17 cellular contexts compared by ENCODE assay signal in genomic region chr3:37031115-37031682, GRCh38. TPM values are rescaled to one million over a fixed set of nuclear protein-coding genes. Genes with fewer than 3 reads are reported as not detected.
DNase-seq lines count a peak whose midpoint lies in the region; ATAC-seq and TF ChIP-seq lines count a peak whose summit lies in the region.
"Had no signal": no experiment of that assay in that cellular context is flagged by ENCODE, and none has a peak within 500 bp of the region (broad histone marks: within the 10 kb centered on the region; RNA-seq: fewer than 3 reads in every experiment).

No MANE protein-coding gene starts in this region.

- H3K27ac Mint-ChIP-seq in nephron progenitor cell, result peak overlapping the region; percentile 66
- H3K27ac Mint-ChIP-seq: activated CD4-positive, alpha-beta memory T cell treated with anti-CD3 and anti-CD28 coated beads for 36 hours had no signal

- peak overlapping the region; percentile 64 to 74 for H3K27ac ChIP-seq in ascending aorta
- peak overlapping the region in 3 of 4 donors; percentile 47 to 71 (median 52) for H3K27ac ChIP-seq in gastroesophageal sphincter
- peak overlapping the region in 3 of 4 donors; percentile 26 to 54 (median 44) for H3K27ac ChIP-seq in transverse colon
- H3K27ac ChIP-seq: pancreas, VCaP had no signal

- peak; percentile 39 for ATAC-seq in gastroesophageal sphincter
- ATAC-seq in HG02642 (IDR thresholded peaks at IDR 0.05; ENCODE audit: poor library complexity, unreplicated experiment), result no peak
- ATAC-seq: T-helper 17 cell had no signal

- H3K4me3 ChIP-seq in ascending aorta, result no peak overlapping the region
- no peak overlapping the region for H3K4me3 ChIP-seq in gastroesophageal sphincter
- no peak overlapping the region for H3K4me3 ChIP-seq in transverse colon
- H3K4me3 ChIP-seq: lung, pancreas, spleen had no signal

- H3K27me3 Mint-ChIP-seq in nephron progenitor cell (ENCODE audit: low read depth, poor library complexity), result no peaks in the 10 kb centered on the region
- H3K27me3 Mint-ChIP-seq: activated CD4-positive, alpha-beta memory T cell treated with anti-CD3 and anti-CD28 coated beads for 36 hours; naive B cell; T-helper 17 cell had no signal

- WGBS in gastroesophageal sphincter (ENCODE audit: low coverage in 1 of 2), 2 donors, result 56 to 63% methylated on average over 6 to 7 of the region's 7 CpGs
- 85 to 89% methylated on average over 2 to 7 of the region's 7 CpGs for WGBS in transverse colon (ENCODE audit: low coverage in 1 of 2), 2 donors

- H3K4me3 Mint-ChIP-seq in nephron progenitor cell, result no peak overlapping the region
- H3K4me3 Mint-ChIP-seq: activated CD4-positive, alpha-beta memory T cell treated with anti-CD3 and anti-CD28 coated beads for 36 hours; naive B cell; T-helper 17 cell had no signal

- in situ Hi-C loops in transverse colon (cut with MboI; ENCODE audit: low pct_ligation_motif_present in 1 of 4, low pct_unique_long_range_greater_than_20kb in 1 of 4, low sequenced_read_pairs in 3 of 4), result loop anchor here in 2 of 4 donors (25.0 kb wide), 1 partner anchor 181 kb away; no protein-coding TSS in a partner anchor

- intact Hi-C loops in ascending aorta (cut with DNase I), result loop anchor here (2.0 kb wide), 1 partner anchor 24 kb away; no protein-coding TSS in a partner anchor
- intact Hi-C loops in transverse colon (cut with DNase I; ENCODE audit: low total_unique reads), result no loop called here

- H3K4me1 ChIP-seq in ascending aorta, result peaks cover 9 to 27% of the 10 kb centered on the region in 2 donors
- peaks cover 0 to 46% (median 0%) of the 10 kb centered on the region in 3 donors for H3K4me1 ChIP-seq in gastroesophageal sphincter
- H3K4me1 ChIP-seq in transverse colon, result no peaks in the 10 kb centered on the region
- H3K4me1 ChIP-seq: pancreas had no signal

- no peak for DNase-seq in ascending aorta (ENCODE audit: low spot score in 2 of 2)
- no peak for DNase-seq in nephron progenitor cell
- DNase-seq in transverse colon, result no peak
- DNase-seq in stimulated activated CD4-positive, alpha-beta T cell treated with anti-CD3 and anti-CD28 coated beads, Interleukin-4, amount 100 ng/mL, for 4 hours, result no peak
- no peak for DNase-seq in activated T-cell treated with anti-CD3 and anti-CD28 coated beads, Interleukin-2, amount 50 U/mL, for 48 hours
- DNase-seq: activated CD4-positive, alpha-beta memory T cell treated with anti-CD3 and anti-CD28 coated beads for 36 hours; activated naive CD4-positive, alpha-beta T cell treated with Interleukin-2 at 50 U/mL for 16 hours; naive B cell; NCI-H1105 treated with DMSO at 0.1 percent for 48 hours; NCI-H82; pancreas; spleen; T-helper 17 cell had no signal

- peaks cover 23% of the 10 kb centered on the region for H3K9me3 Mint-ChIP-seq in nephron progenitor cell

- no peaks in the 10 kb centered on the region for H3K27me3 ChIP-seq in ascending aorta
- no peaks in the 10 kb centered on the region for H3K27me3 ChIP-seq in gastroesophageal sphincter
- H3K27me3 ChIP-seq in transverse colon, result no peaks in the 10 kb centered on the region
- H3K27me3 ChIP-seq: pancreas, spleen had no signal

- H3K36me3 ChIP-seq in ascending aorta (peaks cover 5 to 36% of the 10 kb centered on the region in 2 donors), gastroesophageal sphincter (peaks cover 0 to 99% of the 10 kb centered on the region in 2 donors), transverse colon (peaks cover 0 to 32% (median 2%) of the 10 kb centered on the region in 4 donors)

- TF ChIP-seq POLR2A in gastroesophageal sphincter (IDR thresholded peaks at IDR 0.05) (no peak), transverse colon (IDR thresholded peaks at IDR 0.05) (no peak)

- TF ChIP-seq CTCF in ascending aorta (IDR thresholded peaks at IDR 0.05) (no peak), gastroesophageal sphincter (IDR thresholded peaks at IDR 0.05) (no peak), nephron progenitor cell (IDR thresholded peaks at IDR 0.05) (no peak), transverse colon (IDR thresholded peaks at IDR 0.05) (no peak)

- peaks cover 8% of the 10 kb centered on the region for H3K4me1 Mint-ChIP-seq in nephron progenitor cell
- H3K4me1 Mint-ChIP-seq: naive B cell had no signal

- TF ChIP-seq EP300 in gastroesophageal sphincter (IDR thresholded peaks at IDR 0.05), result no peak
- no peak for TF ChIP-seq EP300 in transverse colon (IDR thresholded peaks at IDR 0.05; ENCODE audit: low read depth)

- H3K36me3 Mint-ChIP-seq in nephron progenitor cell (ENCODE audit: low read depth), result peaks cover 84% of the 10 kb centered on the region

- H3K9me3 ChIP-seq in ascending aorta, result peaks cover 0 to 3% of the 10 kb centered on the region in 2 donors
- H3K9me3 ChIP-seq in gastroesophageal sphincter, result peaks cover 0 to 4% (median 0%) of the 10 kb centered on the region in 3 donors
- H3K9me3 ChIP-seq in transverse colon, result peaks cover 0 to 11% of the 10 kb centered on the region in 2 donors
- H3K9me3 ChIP-seq: pancreas had no signal

RNA-seq across cellular contexts. Expression of gene MLH1, which starts 37.9 kb away (rescaled TPM):
- total RNA-seq in ascending aorta, result 18.0 TPM
- total RNA-seq in gastroesophageal sphincter, result 10 to 100 TPM; 30.7 to 39.1 (median 33.5) TPM
- 10 to 100 TPM; 19.4 to 38.0 (median 27.8) TPM for total RNA-seq in transverse colon

RNA-seq across cellular contexts. Expression of gene EPM2AIP1, which starts 38.3 kb away (rescaled TPM):
- total RNA-seq in ascending aorta (1.9 TPM), gastroesophageal sphincter (10 to 100 TPM in 2 of 4 donors, 1 to 10 TPM in 2; 7.6 to 20.2 (median 13.5) TPM), transverse colon (10 to 100 TPM in 1 of 4 donors, 1 to 10 TPM in 3; 5.8 to 22.9 (median 7.1) TPM)
